ENCODE assay signal across 10 cellular contexts in the genomic region with DNA sequence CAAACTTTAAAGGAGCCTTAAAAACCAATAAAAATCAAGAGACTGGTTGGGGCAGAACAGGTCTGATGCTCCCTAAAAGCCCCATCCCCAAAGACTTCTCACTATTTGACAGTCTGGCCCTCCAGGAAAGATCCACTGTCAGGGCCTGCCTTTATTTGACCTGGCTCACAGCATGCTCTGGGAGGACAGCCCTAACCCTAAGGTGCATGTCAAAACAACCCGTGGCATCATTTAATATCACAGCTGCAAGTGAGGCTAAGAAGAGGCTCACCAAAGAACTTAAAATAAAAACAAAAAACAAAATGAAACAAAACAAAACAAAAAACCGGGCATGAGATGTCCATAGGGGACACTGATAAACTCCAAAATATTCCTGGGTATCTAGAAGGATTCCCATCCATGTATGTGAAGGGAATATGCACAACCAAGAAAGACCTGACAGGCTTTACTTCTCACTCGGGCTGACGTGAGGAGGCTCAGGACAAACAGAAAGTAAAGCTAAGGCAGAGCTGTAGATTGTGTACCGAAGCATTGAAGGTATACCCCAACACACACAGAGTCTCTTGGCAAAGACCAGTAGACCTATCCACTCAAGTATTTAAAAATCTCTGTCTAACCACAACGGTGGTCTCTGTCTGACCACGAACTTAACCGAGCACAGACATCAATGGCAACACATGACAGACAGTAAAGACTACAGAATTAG. TPM values are rescaled to one million over a fixed set of nuclear protein-coding genes. Genes with fewer than 3 reads are reported as not detected.
DNase-seq lines count a peak whose midpoint lies in the region; ATAC-seq lines count a peak whose summit lies in the region.
"Had no signal": no experiment of that assay in that cellular context is flagged by ENCODE, and none has a peak within 500 bp of the region (broad histone marks: within the 10 kb centered on the region; RNA-seq: fewer than 3 reads in every experiment).

No MANE protein-coding gene starts in this region.

- ATAC-seq in stimulated activated naive CD8-positive, alpha-beta T cell treated with anti-CD3 and anti-CD28 coated beads, Interleukin-15, Interleukin-2, amounts not matched to agents 100 U/mL and 50 U/mL, for 24 hours: no peak
- peak; percentile 54 for ATAC-seq in HG03103 (IDR thresholded peaks at IDR 0.05; ENCODE audit: low read depth, unreplicated experiment)
- no peak for ATAC-seq in esophagus mucosa

- H3K27me3 Mint-ChIP-seq in stimulated activated naive CD8-positive, alpha-beta T cell treated with anti-CD3 and anti-CD28 coated beads, Interleukin-15, Interleukin-2, amounts not matched to agents 100 ng/mL and 50 ng/mL, for 24 hours: no peaks in the 10 kb centered on the region
- no peaks in the 10 kb centered on the region for H3K27me3 Mint-ChIP-seq in activated T-helper 1 cell treated with anti-CD3 and anti-CD28 coated beads, Interleukin-12 subunit alpha, Interleukin-12 subunit beta, Interleukin-2, Interleukin-4 antibody, amounts not matched to agents 30 ng/mL and 10 ng/mL and 1 ng/mL, durations not matched to agents 14 hours and 24 hours and 36 hours (ENCODE audit: insufficient read depth)

- no peaks in the 10 kb centered on the region for H3K36me3 ChIP-seq in H7 (replicated peaks; ENCODE audit: control insufficient read depth, insufficient read depth, low read length)

- no peaks in the 10 kb centered on the region for H3K9me3 Mint-ChIP-seq in stimulated activated naive CD8-positive, alpha-beta T cell treated with anti-CD3 and anti-CD28 coated beads, Interleukin-15, Interleukin-2, amounts not matched to agents 100 ng/mL and 50 ng/mL, for 24 hours
- no peaks in the 10 kb centered on the region for H3K9me3 Mint-ChIP-seq in activated T-helper 1 cell treated with anti-CD3 and anti-CD28 coated beads, Interleukin-12 subunit alpha, Interleukin-12 subunit beta, Interleukin-2, Interleukin-4 antibody, amounts not matched to agents 30 ng/mL and 10 ng/mL and 1 ng/mL, durations not matched to agents 14 hours and 24 hours and 36 hours

- peak overlapping the region; percentile 60 for H3K4me3 Mint-ChIP-seq in stimulated activated naive CD8-positive, alpha-beta T cell treated with anti-CD3 and anti-CD28 coated beads, Interleukin-15, Interleukin-2, amounts not matched to agents 100 ng/mL and 50 ng/mL, for 24 hours
- H3K4me3 Mint-ChIP-seq in activated T-helper 1 cell treated with anti-CD3 and anti-CD28 coated beads, Interleukin-12 subunit alpha, Interleukin-12 subunit beta, Interleukin-2, Interleukin-4 antibody, amounts not matched to agents 30 ng/mL and 10 ng/mL and 1 ng/mL, durations not matched to agents 14 hours and 24 hours and 36 hours: peak overlapping the region; percentile 43

- no peaks in the 10 kb centered on the region for H3K27me3 ChIP-seq in H7 (ENCODE audit: control insufficient read depth, insufficient read depth, low read length)

- intact Hi-C loops in activated T-helper 1 cell treated with anti-CD3 and anti-CD28 coated beads, Interleukin-12 subunit alpha, Interleukin-12 subunit beta, Interleukin-2, Interleukin-4 antibody, amounts not matched to agents 30 ng/mL and 10 ng/mL and 1 ng/mL, durations not matched to agents 14 hours and 24 hours and 36 hours (cut with micrococcal nuclease): no loop called here

- no peak for DNase-seq in stimulated activated naive CD8-positive, alpha-beta T cell treated with anti-CD3 and anti-CD28 coated beads, Interleukin-15, Interleukin-2, amounts not matched to agents 100 U/mL and 50 U/mL, for 24 hours
- DNase-seq in activated T-helper 1 cell treated with anti-CD3 and anti-CD28 coated beads, Interleukin-12 subunit alpha, Interleukin-12 subunit beta, Interleukin-2, Interleukin-4 antibody, amounts not matched to agents 30 ng/mL and 10 ng/mL and 1 ng/mL, durations not matched to agents 14 hours and 24 hours and 36 hours (ENCODE audit: low spot score): no peak
- DNase-seq in H7 (no peak), DMS153 treated with DMSO at 0.1 percent for 48 hours (lab: John Stamatoyannopoulos, UW; ENCODE audit: unreplicated experiment) (no peak)
- DNase-seq in effector CD8-positive, alpha-beta T cell (lab: John Stamatoyannopoulos, UW): no peak
- DNase-seq: nucleus accumbens, T-helper 9 cell had no signal

- H3K36me3 Mint-ChIP-seq in stimulated activated naive CD8-positive, alpha-beta T cell treated with anti-CD3 and anti-CD28 coated beads, Interleukin-15, Interleukin-2, amounts not matched to agents 100 ng/mL and 50 ng/mL, for 24 hours (ENCODE audit: low read depth): peaks cover 36% of the 10 kb centered on the region
- H3K36me3 Mint-ChIP-seq in activated T-helper 1 cell treated with anti-CD3 and anti-CD28 coated beads, Interleukin-12 subunit alpha, Interleukin-12 subunit beta, Interleukin-2, Interleukin-4 antibody, amounts not matched to agents 30 ng/mL and 10 ng/mL and 1 ng/mL, durations not matched to agents 14 hours and 24 hours and 36 hours (ENCODE audit: low read depth): peaks cover 22% of the 10 kb centered on the region

- peaks cover 25% of the 10 kb centered on the region for H3K4me1 Mint-ChIP-seq in stimulated activated naive CD8-positive, alpha-beta T cell treated with anti-CD3 and anti-CD28 coated beads, Interleukin-15, Interleukin-2, amounts not matched to agents 100 ng/mL and 50 ng/mL, for 24 hours (ENCODE audit: low read depth)
- peaks cover 31% of the 10 kb centered on the region for H3K4me1 Mint-ChIP-seq in activated T-helper 1 cell treated with anti-CD3 and anti-CD28 coated beads, Interleukin-12 subunit alpha, Interleukin-12 subunit beta, Interleukin-2, Interleukin-4 antibody, amounts not matched to agents 30 ng/mL and 10 ng/mL and 1 ng/mL, durations not matched to agents 14 hours and 24 hours and 36 hours (ENCODE audit: low read depth)

- peak overlapping the region; percentile 69 for H3K27ac Mint-ChIP-seq in stimulated activated naive CD8-positive, alpha-beta T cell treated with anti-CD3 and anti-CD28 coated beads, Interleukin-15, Interleukin-2, amounts not matched to agents 100 ng/mL and 50 ng/mL, for 24 hours
- H3K27ac Mint-ChIP-seq in activated T-helper 1 cell treated with anti-CD3 and anti-CD28 coated beads, Interleukin-12 subunit alpha, Interleukin-12 subunit beta, Interleukin-2, Interleukin-4 antibody, amounts not matched to agents 30 ng/mL and 10 ng/mL and 1 ng/mL, durations not matched to agents 14 hours and 24 hours and 36 hours: peak overlapping the region; percentile 67

- no peak overlapping the region for H3K4me3 ChIP-seq in H7 (ENCODE audit: insufficient read depth, low read depth, low read length)

RNA-seq across cellular contexts. Expression of a gene that starts 57.3 kb away (rescaled TPM):
- total RNA-seq in activated T-helper 1 cell treated with anti-CD3 and anti-CD28 coated beads, Interleukin-12 subunit alpha, Interleukin-12 subunit beta, Interleukin-2, Interleukin-4 antibody, amounts not matched to agents 30 ng/mL and 10 ng/mL and 1 ng/mL, durations not matched to agents 14 hours and 24 hours and 36 hours: 142 and 146 TPM in 2 replicates
- total RNA-seq in H7 (2014; rRNA removed; shearing (Covaris generic)): 5.2 and 8.3 TPM in 2 replicates
- total RNA-seq in esophagus mucosa: 7.4 TPM

Comparison
In these comparisons a context has a peak if more than half of its experiments do, and no peak if none do; other contexts are left out.
1. RNA of a gene that starts 57.3 kb away (total RNA-seq): 142 to 146 TPM in activated T-helper 1 cell treated with anti-CD3 and anti-CD28 coated beads, Interleukin-12 subunit alpha, Interleukin-12 subunit beta, Interleukin-2, Interleukin-4 antibody, amounts not matched to agents 30 ng/mL and 10 ng/mL and 1 ng/mL, durations not matched to agents 14 hours and 24 hours and 36 hours; 7.4 TPM in esophagus mucosa (single experiment) and 5.2 to 8.3 TPM in H7; every median in the first group is over 10 times any median in the second.